ENCODE assay signal across 8 cellular contexts in the genomic region with DNA sequence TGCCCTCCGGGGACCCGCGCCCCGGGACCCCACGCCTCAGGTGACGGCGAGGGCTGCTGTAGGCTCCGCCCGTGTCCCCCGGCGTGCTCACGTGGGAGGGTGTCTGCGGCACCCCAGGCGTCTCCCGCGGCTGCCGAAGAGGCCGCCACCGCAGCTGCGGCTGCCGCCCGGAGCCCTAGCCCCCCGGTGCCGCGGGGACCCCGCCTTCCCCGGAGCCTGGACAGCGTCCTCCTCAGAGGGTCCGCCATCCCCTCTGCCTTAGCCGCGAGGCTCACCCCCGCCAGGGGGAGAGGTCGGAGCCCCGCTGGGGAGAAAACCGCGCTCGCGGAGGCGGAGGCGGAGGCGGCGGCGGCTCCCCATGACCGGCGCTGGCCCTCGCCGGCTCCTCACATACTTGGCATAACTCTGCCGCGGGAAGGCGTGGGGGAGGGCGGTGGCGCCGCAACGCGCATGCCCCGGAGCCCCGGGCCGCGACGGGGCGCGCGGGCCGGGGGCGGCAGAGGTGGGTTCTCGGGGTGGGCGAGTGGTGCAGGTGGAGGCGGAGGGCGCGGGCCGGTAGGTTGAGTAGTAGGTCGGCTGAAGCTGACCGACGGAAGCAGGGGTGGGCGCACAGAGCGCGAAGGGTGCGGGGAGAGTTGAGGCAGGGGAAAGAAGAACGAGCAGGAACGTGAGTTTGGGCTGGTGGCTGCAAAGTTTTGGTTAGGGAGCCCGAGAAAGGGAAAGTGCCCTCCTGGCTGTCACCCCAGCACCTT. TPM values are rescaled to one million over a fixed set of nuclear protein-coding genes. Genes with fewer than 3 reads are reported as not detected.
A peak's percentile ranks its signal among the peaks of the same experiment; 100 is the strongest.
DNase-seq lines count a peak whose midpoint lies in the region; ATAC-seq and TF ChIP-seq lines count a peak whose summit lies in the region.

No MANE protein-coding gene starts in this region.

- H3K36me3 Mint-ChIP-seq in nephron (ENCODE audit: low read depth) = no peaks in the 10 kb centered on the region
- H3K36me3 Mint-ChIP-seq in stimulated activated naive CD8-positive, alpha-beta T cell treated with anti-CD3 and anti-CD28 coated beads, Interleukin-15, Interleukin-2, amounts not matched to agents 100 ng/mL and 50 ng/mL, for 24 hours (ENCODE audit: low read depth) = peaks cover 4% of the 10 kb centered on the region

- peak overlapping the region; percentile 97 for H3K27ac ChIP-seq in A673 (ENCODE audit: low read depth, low read length, poor library complexity, severe bottlenecking)

- H3K9me3 ChIP-seq in A673 (ENCODE audit: low read depth, low read length, poor library complexity, severe bottlenecking) = no peaks in the 10 kb centered on the region

- peak overlapping the region; percentile 92 for H3K4me3 ChIP-seq in A673 (ENCODE audit: low read depth, low read length, poor library complexity, severe bottlenecking)

- TF ChIP-seq CTCF in A673 (conservative IDR thresholded peaks at IDR 0.05; ENCODE audit: low read depth, low read length) (no peak), nephron (IDR thresholded peaks at IDR 0.05; ENCODE audit: unreplicated experiment in 3 of 3) (peak in 1 of 3 experiments; percentile 8)

- CTCF ChIA-PET in A673 (lab: Charles Lee) = interaction anchor here (0.6 kb wide), 1 partner anchor 58 kb away, joined by 9 read pairs; no protein-coding TSS in a partner anchor

- H3K27ac Mint-ChIP-seq in nephron = peak overlapping the region; percentile 97 to 99 (median 99)
- peak overlapping the region; percentile 94 for H3K27ac Mint-ChIP-seq in stimulated activated naive CD8-positive, alpha-beta T cell treated with anti-CD3 and anti-CD28 coated beads, Interleukin-15, Interleukin-2, amounts not matched to agents 100 ng/mL and 50 ng/mL, for 24 hours

- H3K4me1 ChIP-seq in A673 (ENCODE audit: insufficient read depth, low read length, poor library complexity, severe bottlenecking) = peaks cover 27% of the 10 kb centered on the region

- H3K27me3 Mint-ChIP-seq in nephron (ENCODE audit: low read depth) = peaks cover 38% of the 10 kb centered on the region
- peaks cover 16% of the 10 kb centered on the region for H3K27me3 Mint-ChIP-seq in stimulated activated naive CD8-positive, alpha-beta T cell treated with anti-CD3 and anti-CD28 coated beads, Interleukin-15, Interleukin-2, amounts not matched to agents 100 ng/mL and 50 ng/mL, for 24 hours

- BruUV-seq in A673 (replicated peaks; lab: Mats Ljungman, UMichigan) = no TSS peak

- POLR2A ChIA-PET in A673 (lab: Charles Lee; ENCODE audit: low non-redundant PET) = no interaction called here

- intact Hi-C loops in A673 (cut with micrococcal nuclease; ENCODE audit: unreplicated experiment) = loop anchor here (1.0 to 5.0 kb wide), 3 partner anchors 41 to 256 kb away; a partner anchor contains a TSS

- peak overlapping the region; percentile 94 to 98 (median 96) for H3K4me3 Mint-ChIP-seq in nephron
- H3K4me3 Mint-ChIP-seq in stimulated activated naive CD8-positive, alpha-beta T cell treated with anti-CD3 and anti-CD28 coated beads, Interleukin-15, Interleukin-2, amounts not matched to agents 100 ng/mL and 50 ng/mL, for 24 hours = peak overlapping the region; percentile 91

- H3K9me3 Mint-ChIP-seq in nephron = no peaks in the 10 kb centered on the region
- H3K9me3 Mint-ChIP-seq in stimulated activated naive CD8-positive, alpha-beta T cell treated with anti-CD3 and anti-CD28 coated beads, Interleukin-15, Interleukin-2, amounts not matched to agents 100 ng/mL and 50 ng/mL, for 24 hours = no peaks in the 10 kb centered on the region

- DNase-seq in A673 (ENCODE audit: low spot score) (peak; percentile 87), OCI-M1 (lab: John Stamatoyannopoulos, UW) (peak; percentile 79), fibroblast of peridontal ligament (ENCODE audit: extremely low read depth) (peak; percentile 48)
- DNase-seq in activated T-helper 1 cell treated with anti-CD3 and anti-CD28 coated beads, Interleukin-2, amount 50 U/mL, for 16 hours (ENCODE audit: low read depth in 1 of 2, low spot score in 1 of 2) = peak; percentile 22 to 51

- ATAC-seq in GM18867 (IDR thresholded peaks at IDR 0.05; ENCODE audit: unreplicated experiment) = peak; percentile 63
- ATAC-seq in HG03097 (IDR thresholded peaks at IDR 0.05; ENCODE audit: low FRiP score, unreplicated experiment) = peak; percentile 29

- H3K27me3 ChIP-seq in A673 (replicated peaks; ENCODE audit: insufficient read depth, low read depth, low read length, poor library complexity) = no peaks in the 10 kb centered on the region

- H3K4me1 Mint-ChIP-seq in nephron = peaks cover 33% of the 10 kb centered on the region
- H3K4me1 Mint-ChIP-seq in stimulated activated naive CD8-positive, alpha-beta T cell treated with anti-CD3 and anti-CD28 coated beads, Interleukin-15, Interleukin-2, amounts not matched to agents 100 ng/mL and 50 ng/mL, for 24 hours (ENCODE audit: low read depth) = peaks cover 28% of the 10 kb centered on the region

- H3K36me3 ChIP-seq in A673 (ENCODE audit: insufficient read depth, low read length, poor library complexity, severe bottlenecking) = no peaks in the 10 kb centered on the region

RNA-seq across cellular contexts. Expression of a gene that starts 0.7 kb away (rescaled TPM):
- total RNA-seq in A673 (2021) = 10.4 and 10.9 TPM in 2 replicates

RNA-seq across cellular contexts. Expression of a gene that starts 57.9 kb away (rescaled TPM):
- 30.2 and 31.9 TPM in 2 replicates for total RNA-seq in A673 (2021)

Comparison
In these comparisons a context has a peak if more than half of its experiments do, and no peak if none do; other contexts are left out.
1. Peak in every context shown above with its lines: DNase-seq, ATAC-seq, H3K4me3 ChIP-seq and H3K27ac ChIP-seq.
2. DNase-seq: peak in every context shown above with its lines; median percentile 87 in A673; 79 in OCI-M1; 48 in fibroblast of peridontal ligament; 36 in activated T-helper 1 cell treated with anti-CD3 and anti-CD28 coated beads, Interleukin-2, amount 50 U/mL, for 16 hours.